In genomic region chr13:47862841-47863240, GRCh38 we compare ENCODE assay signal across 3 cellular contexts.
"Had no signal": no experiment of that assay in that cellular context is flagged by ENCODE, and none has a peak within 500 bp of the region (broad histone marks: within the 10 kb centered on the region; RNA-seq: fewer than 3 reads in every experiment).

No MANE protein-coding gene starts in this region.

- DNase-seq: GDM1, GF-D8 had no signal

- ATAC-seq: GM12878 had no signal

- H3K4me3 ChIP-seq: GM12878 had no signal
